8 cellular contexts compared by ENCODE assay signal in the genomic region with DNA sequence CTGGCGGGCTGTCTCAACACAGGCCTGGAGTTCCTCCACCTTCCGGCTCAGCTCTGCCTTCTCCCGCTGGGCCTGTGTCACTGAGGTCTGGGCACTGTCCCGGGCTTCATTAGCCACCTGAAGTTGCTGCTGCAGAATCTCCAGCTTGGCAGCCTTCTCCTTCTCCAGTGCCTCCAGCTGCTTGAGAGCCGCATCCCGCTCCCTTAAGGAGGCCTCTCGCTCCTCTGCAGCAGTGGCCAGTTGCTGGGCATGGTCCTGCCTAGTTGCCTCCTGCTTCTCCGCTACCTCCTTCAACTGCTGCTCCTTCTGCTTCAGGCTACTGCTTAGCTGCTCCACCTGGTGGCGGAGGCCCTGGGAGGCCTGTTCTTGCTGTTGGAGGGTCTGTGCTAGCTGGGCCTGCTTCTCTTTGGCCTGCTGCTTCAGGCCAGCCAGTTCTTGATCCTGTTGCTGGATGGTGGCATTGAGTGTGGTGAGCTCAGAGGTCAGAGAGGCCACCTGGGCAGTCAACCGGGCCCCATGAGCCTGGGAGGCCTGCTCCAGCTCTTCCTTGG. TPM values are rescaled to one million over a fixed set of nuclear protein-coding genes. Genes with fewer than 3 reads are reported as not detected.
DNase-seq lines count a peak whose midpoint lies in the region; TF ChIP-seq lines count a peak whose summit lies in the region.
"Had no signal": no experiment of that assay in that cellular context is flagged by ENCODE, and none has a peak within 500 bp of the region (broad histone marks: within the 10 kb centered on the region; RNA-seq: fewer than 3 reads in every experiment).

No MANE protein-coding gene starts in this region.

- H4K20me1 ChIP-seq in KMS-11 (ENCODE audit: insufficient read depth) (no peaks in the 10 kb centered on the region), neural cell (ENCODE audit: insufficient read depth) (peaks cover 3% of the 10 kb centered on the region)

- H3K36me3 ChIP-seq in KMS-11 (ENCODE audit: insufficient read depth) (peaks cover 16% of the 10 kb centered on the region; the same call in 1 of the 2 replicates), neural cell (ENCODE audit: insufficient read depth, low read length) (no peaks in the 10 kb centered on the region)

- H2AFZ ChIP-seq in KMS-11 (ENCODE audit: low read depth) = no peak overlapping the region
- no peak overlapping the region for H2AFZ ChIP-seq in neural cell (ENCODE audit: low read depth, low read length)

- no peak overlapping the region for H3K4me2 ChIP-seq in KMS-11
- H3K4me2 ChIP-seq in neural cell (ENCODE audit: low read length) = no peak overlapping the region

- TF ChIP-seq CTCF in GM10266 (IDR thresholded peaks at IDR 0.05; ENCODE audit: control insufficient read depth, insufficient read depth, low read depth, missing control alignments) (peak; percentile 60), KMS-11 (conservative IDR thresholded peaks at IDR 0.05; ENCODE audit: low read depth, low read length) (peak; percentile 39), neural cell (IDR thresholded peaks at IDR 0.05; ENCODE audit: poor library complexity, severe bottlenecking) (peak; percentile 45)

- H3K4me1 ChIP-seq in KMS-11 (ENCODE audit: low read depth, poor library complexity, severe bottlenecking) = no peaks in the 10 kb centered on the region
- H3K4me1 ChIP-seq: SJSA1 had no signal

- H3K27ac ChIP-seq in KMS-11 = no peak overlapping the region
- no peak overlapping the region for H3K27ac ChIP-seq in neural cell (ENCODE audit: low read length)
- H3K27ac ChIP-seq: SJSA1 had no signal

- TF ChIP-seq RAD21 in neural cell (conservative IDR thresholded peaks at IDR 0.05) = peak; percentile 19

- DNase-seq in GM10266 (ENCODE audit: extremely low spot score) (no peak), cerebellar cortex (ENCODE audit: low spot score) (peak; percentile 44), NCI-H128 (lab: John Stamatoyannopoulos, UW; ENCODE audit: unreplicated experiment) (no peak), NCI-H1694 (lab: John Stamatoyannopoulos, UW) (no peak), NCI-H748 (lab: John Stamatoyannopoulos, UW; ENCODE audit: unreplicated experiment) (no peak)

- no peaks in the 10 kb centered on the region for H3K9me2 ChIP-seq in neural cell (ENCODE audit: insufficient read depth, low read length)

- TF ChIP-seq EP300 in neural cell (conservative IDR thresholded peaks at IDR 0.05; ENCODE audit: poor library complexity, severe bottlenecking) = no peak

- H3K4me3 ChIP-seq in KMS-11 (IDR thresholded peaks at IDR 0.05; ENCODE audit: insufficient read depth, low read depth, low read length) = no peak overlapping the region
- no peak overlapping the region for H3K4me3 ChIP-seq in neural cell (ENCODE audit: low read length)
- H3K4me3 ChIP-seq: SJSA1 had no signal

- H3K27me3 ChIP-seq in KMS-11 (ENCODE audit: insufficient read depth, low read depth) (no peaks in the 10 kb centered on the region), neural cell (ENCODE audit: insufficient read depth, low read depth, low read length) (no peaks in the 10 kb centered on the region)
- H3K27me3 ChIP-seq: SJSA1 had no signal

- no peaks in the 10 kb centered on the region for H3F3A ChIP-seq in neural cell (ENCODE audit: insufficient read depth, low read length, poor library complexity, severe bottlenecking)

- no peaks in the 10 kb centered on the region for H3K9me3 ChIP-seq in neural cell (ENCODE audit: low read length)
- H3K9me3 ChIP-seq: SJSA1 had no signal

- no peak overlapping the region for H3K9ac ChIP-seq in KMS-11
- H3K9ac ChIP-seq in neural cell (ENCODE audit: low read length) = no peak overlapping the region

- H3K79me2 ChIP-seq in KMS-11 (ENCODE audit: insufficient read depth, low read depth) = no peaks in the 10 kb centered on the region
- H3K79me2 ChIP-seq in neural cell (replicated peaks; ENCODE audit: insufficient read depth, low read length) = no peaks in the 10 kb centered on the region

TF ChIP-seq in neural cell, 6 proteins besides CTCF, POLR2A, EP300 and RAD21:
- TF ChIP-seq SMC3 (conservative IDR thresholded peaks at IDR 0.05; ENCODE audit: poor library complexity) (peak; percentile 45), TAF1 (IDR thresholded peaks at IDR 0.05; ENCODE audit: low read depth) (no peak), EZH2 (IDR thresholded peaks at IDR 0.05; ENCODE audit: borderline replicate concordance, insufficient read depth, low read length, poor library complexity, severe bottlenecking) (no peak)

RNA-seq across cellular contexts. Expression of a gene that starts 16.9 kb away (rescaled TPM):
- 3.1 and 3.2 TPM in 2 replicates for polyA plus RNA-seq in neural cell
- 8.0 TPM in 2 replicates for polyA minus RNA-seq in neural cell
